Comparison of ENCODE assay signal across 1 cellular context in the genomic region with DNA sequence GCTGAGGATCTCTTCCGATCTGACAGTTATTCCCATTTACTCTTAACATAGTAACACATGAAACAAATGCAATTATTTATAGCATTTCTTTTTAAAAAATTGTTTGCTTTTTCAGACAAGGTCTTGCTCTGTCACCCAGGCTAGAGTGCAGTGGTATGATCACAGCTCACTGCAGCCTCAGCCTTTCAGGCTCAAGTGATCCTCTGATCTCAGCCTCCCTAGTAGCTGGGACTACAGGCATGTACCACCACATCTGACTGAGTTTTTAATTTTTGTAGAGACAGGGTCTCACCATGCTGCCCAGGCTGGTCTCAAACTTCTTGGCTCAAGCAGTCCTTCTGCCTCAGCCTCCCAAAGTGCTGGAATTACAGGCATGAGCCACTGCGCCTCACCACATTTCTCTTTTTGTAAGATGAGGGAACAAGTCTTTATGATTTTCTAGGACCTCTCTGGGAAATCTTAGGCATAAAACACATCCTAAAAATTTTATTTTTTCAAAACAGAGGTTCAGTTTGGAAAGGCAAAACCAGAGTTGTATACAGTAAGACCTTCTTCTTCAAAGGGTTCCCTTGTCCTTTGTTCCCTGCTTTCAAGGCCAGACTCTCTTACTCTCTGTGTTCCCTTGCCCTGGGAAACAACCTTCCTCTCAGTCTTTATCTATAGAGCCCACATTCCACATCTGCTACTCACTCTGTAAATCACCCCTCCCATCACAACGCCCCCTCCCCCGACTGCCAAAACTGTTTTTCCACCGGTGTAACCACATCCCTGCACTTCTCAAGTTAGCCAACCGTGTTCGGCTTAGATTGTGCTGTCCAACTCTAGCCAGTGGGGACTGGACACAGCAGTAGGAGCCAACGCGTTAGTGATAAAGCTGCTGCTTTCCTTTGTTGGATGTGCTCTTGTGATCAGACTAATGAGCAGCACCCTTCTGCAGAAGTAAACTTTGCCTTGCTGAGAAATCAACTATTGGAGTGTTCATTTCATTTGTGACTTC.
A peak's percentile ranks its signal among the peaks of the same experiment; 100 is the strongest.
TF ChIP-seq lines count a peak whose summit lies in the region.

No MANE protein-coding gene starts in this region.

TF ChIP-seq in HepG2, 621 proteins besides CTCF, POLR2A, EP300 and RAD21 (continued from another document and continues in another):
- TF ChIP-seq, protein P1, sequence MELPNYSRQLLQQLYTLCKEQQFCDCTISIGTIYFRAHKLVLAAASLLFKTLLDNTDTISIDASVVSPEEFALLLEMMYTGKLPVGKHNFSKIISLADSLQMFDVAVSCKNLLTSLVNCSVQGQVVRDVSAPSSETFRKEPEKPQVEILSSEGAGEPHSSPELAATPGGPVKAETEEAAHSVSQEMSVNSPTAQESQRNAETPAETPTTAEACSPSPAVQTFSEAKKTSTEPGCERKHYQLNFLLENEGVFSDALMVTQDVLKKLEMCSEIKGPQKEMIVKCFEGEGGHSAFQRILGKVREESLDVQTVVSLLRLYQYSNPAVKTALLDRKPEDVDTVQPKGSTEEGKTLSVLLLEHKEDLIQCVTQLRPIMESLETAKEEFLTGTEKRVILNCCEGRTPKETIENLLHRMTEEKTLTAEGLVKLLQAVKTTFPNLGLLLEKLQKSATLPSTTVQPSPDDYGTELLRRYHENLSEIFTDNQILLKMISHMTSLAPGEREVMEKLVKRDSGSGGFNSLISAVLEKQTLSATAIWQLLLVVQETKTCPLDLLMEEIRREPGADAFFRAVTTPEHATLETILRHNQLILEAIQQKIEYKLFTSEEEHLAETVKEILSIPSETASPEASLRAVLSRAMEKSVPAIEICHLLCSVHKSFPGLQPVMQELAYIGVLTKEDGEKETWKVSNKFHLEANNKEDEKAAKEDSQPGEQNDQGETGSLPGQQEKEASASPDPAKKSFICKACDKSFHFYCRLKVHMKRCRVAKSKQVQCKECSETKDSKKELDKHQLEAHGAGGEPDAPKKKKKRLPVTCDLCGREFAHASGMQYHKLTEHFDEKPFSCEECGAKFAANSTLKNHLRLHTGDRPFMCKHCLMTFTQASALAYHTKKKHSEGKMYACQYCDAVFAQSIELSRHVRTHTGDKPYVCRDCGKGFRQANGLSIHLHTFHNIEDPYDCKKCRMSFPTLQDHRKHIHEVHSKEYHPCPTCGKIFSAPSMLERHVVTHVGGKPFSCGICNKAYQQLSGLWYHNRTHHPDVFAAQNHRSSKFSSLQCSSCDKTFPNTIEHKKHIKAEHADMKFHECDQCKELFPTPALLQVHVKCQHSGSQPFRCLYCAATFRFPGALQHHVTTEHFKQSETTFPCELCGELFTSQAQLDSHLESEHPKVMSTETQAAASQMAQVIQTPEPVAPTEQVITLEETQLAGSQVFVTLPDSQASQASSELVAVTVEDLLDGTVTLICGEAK (IDR thresholded peaks at IDR 0.05): no peak
- TF ChIP-seq, protein P1 (CRISPR knock-in tag; IDR thresholded peaks at IDR 0.05): no peak
- no peak for TF ChIP-seq ZNF674 (CRISPR knock-in tag; IDR thresholded peaks at IDR 0.05; ENCODE audit: low read depth)
- no peak for TF ChIP-seq NR3C1 (CRISPR knock-in tag; IDR thresholded peaks at IDR 0.05)
- TF ChIP-seq, protein P2, sequence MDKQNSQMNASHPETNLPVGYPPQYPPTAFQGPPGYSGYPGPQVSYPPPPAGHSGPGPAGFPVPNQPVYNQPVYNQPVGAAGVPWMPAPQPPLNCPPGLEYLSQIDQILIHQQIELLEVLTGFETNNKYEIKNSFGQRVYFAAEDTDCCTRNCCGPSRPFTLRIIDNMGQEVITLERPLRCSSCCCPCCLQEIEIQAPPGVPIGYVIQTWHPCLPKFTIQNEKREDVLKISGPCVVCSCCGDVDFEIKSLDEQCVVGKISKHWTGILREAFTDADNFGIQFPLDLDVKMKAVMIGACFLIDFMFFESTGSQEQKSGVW (CRISPR knock-in tag; IDR thresholded peaks at IDR 0.05; ENCODE audit: borderline replicate concordance): no peak
- TF ChIP-seq, protein P3, sequence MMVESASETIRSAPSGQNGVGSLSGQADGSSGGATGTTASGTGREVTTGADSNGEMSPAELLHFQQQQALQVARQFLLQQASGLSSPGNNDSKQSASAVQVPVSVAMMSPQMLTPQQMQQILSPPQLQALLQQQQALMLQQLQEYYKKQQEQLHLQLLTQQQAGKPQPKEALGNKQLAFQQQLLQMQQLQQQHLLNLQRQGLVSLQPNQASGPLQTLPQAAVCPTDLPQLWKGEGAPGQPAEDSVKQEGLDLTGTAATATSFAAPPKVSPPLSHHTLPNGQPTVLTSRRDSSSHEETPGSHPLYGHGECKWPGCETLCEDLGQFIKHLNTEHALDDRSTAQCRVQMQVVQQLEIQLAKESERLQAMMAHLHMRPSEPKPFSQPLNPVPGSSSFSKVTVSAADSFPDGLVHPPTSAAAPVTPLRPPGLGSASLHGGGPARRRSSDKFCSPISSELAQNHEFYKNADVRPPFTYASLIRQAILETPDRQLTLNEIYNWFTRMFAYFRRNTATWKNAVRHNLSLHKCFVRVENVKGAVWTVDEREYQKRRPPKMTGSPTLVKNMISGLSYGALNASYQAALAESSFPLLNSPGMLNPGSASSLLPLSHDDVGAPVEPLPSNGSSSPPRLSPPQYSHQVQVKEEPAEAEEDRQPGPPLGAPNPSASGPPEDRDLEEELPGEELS (CRISPR knock-in tag; IDR thresholded peaks at IDR 0.05): peak; percentile 74
- TF ChIP-seq MAFK (conservative IDR thresholded peaks at IDR 0.05 in 1 of 2, IDR thresholded peaks at IDR 0.05 in 1 of 2; ENCODE audit: low read length in 2 of 2): no peak
- no peak for TF ChIP-seq ZNF713 (CRISPR knock-in tag; IDR thresholded peaks at IDR 0.05)
- no peak for TF ChIP-seq HNRNPH1 (optimal IDR thresholded peaks at IDR 0.05; ENCODE audit: low read depth, low read length)
- TF ChIP-seq FOSL1 (CRISPR knock-in tag; IDR thresholded peaks at IDR 0.05; ENCODE audit: borderline replicate concordance): peak; percentile 89
- no peak for TF ChIP-seq CREB1 (IDR thresholded peaks at IDR 0.05)
- TF ChIP-seq CREB1 (CRISPR knock-in tag; IDR thresholded peaks at IDR 0.05): no peak
- TF ChIP-seq, protein P4, sequence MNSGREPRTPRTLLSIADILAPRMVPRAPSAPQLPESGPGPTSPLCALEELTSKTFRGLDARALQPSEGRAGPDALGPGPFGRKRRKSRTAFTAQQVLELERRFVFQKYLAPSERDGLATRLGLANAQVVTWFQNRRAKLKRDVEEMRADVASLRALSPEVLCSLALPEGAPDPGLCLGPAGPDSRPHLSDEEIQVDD (CRISPR knock-in tag; IDR thresholded peaks at IDR 0.05; ENCODE audit: borderline replicate concordance): no peak
- TF ChIP-seq FOXM1 (CRISPR knock-in tag; IDR thresholded peaks at IDR 0.05): no peak
- no peak for TF ChIP-seq HOXD1 (CRISPR knock-in tag; IDR thresholded peaks at IDR 0.05)
- peak; percentile 69; the same call in 1 of the 2 replicates for TF ChIP-seq JUN (CRISPR knock-in tag; IDR thresholded peaks at IDR 0.05)
- no peak for TF ChIP-seq ATRX (CRISPR knock-in tag; IDR thresholded peaks at IDR 0.05; ENCODE audit: borderline replicate concordance)
- no peak for TF ChIP-seq RBM22 (optimal IDR thresholded peaks at IDR 0.05; ENCODE audit: low read length)
- peak; percentile 25; the same call in 1 of the 2 replicates for TF ChIP-seq TBX2 (CRISPR knock-in tag; IDR thresholded peaks at IDR 0.05; ENCODE audit: borderline replicate concordance)
- TF ChIP-seq ZNF547 (CRISPR knock-in tag; IDR thresholded peaks at IDR 0.05): no peak
- no peak for TF ChIP-seq ZSCAN22 (CRISPR knock-in tag; IDR thresholded peaks at IDR 0.05)
- TF ChIP-seq, protein P5, sequence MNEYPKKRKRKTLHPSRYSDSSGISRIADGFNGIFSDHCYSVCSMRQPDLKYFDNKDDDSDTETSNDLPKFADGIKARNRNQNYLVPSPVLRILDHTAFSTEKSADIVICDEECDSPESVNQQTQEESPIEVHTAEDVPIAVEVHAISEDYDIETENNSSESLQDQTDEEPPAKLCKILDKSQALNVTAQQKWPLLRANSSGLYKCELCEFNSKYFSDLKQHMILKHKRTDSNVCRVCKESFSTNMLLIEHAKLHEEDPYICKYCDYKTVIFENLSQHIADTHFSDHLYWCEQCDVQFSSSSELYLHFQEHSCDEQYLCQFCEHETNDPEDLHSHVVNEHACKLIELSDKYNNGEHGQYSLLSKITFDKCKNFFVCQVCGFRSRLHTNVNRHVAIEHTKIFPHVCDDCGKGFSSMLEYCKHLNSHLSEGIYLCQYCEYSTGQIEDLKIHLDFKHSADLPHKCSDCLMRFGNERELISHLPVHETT (CRISPR knock-in tag; conservative IDR thresholded peaks at IDR 0.05): no peak
- TF ChIP-seq RFX1 (IDR thresholded peaks at IDR 0.05): no peak
- TF ChIP-seq JUND (CRISPR knock-in tag; IDR thresholded peaks at IDR 0.05): peak; percentile 66; the same call in 1 of the 2 replicates
- TF ChIP-seq ELF4 (CRISPR knock-in tag; IDR thresholded peaks at IDR 0.05; ENCODE audit: borderline replicate concordance): no peak
- no peak for TF ChIP-seq SMARCC2 (IDR thresholded peaks at IDR 0.05)
- TF ChIP-seq NFIB (CRISPR knock-in tag; IDR thresholded peaks at IDR 0.05; ENCODE audit: borderline replicate concordance): no peak
- TF ChIP-seq ZNF232 (CRISPR knock-in tag; IDR thresholded peaks at IDR 0.05; ENCODE audit: borderline replicate concordance): no peak
- peak; percentile 16 for TF ChIP-seq SKI (IDR thresholded peaks at IDR 0.05; ENCODE audit: partially characterized antibody)
- TF ChIP-seq DNMT1 (CRISPR knock-in tag; IDR thresholded peaks at IDR 0.05): no peak
- no peak for TF ChIP-seq ZNF556 (CRISPR knock-in tag; IDR thresholded peaks at IDR 0.05; ENCODE audit: borderline replicate concordance)
- TF ChIP-seq, protein P6, sequence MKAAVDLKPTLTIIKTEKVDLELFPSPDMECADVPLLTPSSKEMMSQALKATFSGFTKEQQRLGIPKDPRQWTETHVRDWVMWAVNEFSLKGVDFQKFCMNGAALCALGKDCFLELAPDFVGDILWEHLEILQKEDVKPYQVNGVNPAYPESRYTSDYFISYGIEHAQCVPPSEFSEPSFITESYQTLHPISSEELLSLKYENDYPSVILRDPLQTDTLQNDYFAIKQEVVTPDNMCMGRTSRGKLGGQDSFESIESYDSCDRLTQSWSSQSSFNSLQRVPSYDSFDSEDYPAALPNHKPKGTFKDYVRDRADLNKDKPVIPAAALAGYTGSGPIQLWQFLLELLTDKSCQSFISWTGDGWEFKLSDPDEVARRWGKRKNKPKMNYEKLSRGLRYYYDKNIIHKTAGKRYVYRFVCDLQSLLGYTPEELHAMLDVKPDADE (CRISPR knock-in tag; IDR thresholded peaks at IDR 0.05): no peak
- TF ChIP-seq SRSF1 (optimal IDR thresholded peaks at IDR 0.05; ENCODE audit: low read depth, low read length): no peak
- TF ChIP-seq, protein P7, sequence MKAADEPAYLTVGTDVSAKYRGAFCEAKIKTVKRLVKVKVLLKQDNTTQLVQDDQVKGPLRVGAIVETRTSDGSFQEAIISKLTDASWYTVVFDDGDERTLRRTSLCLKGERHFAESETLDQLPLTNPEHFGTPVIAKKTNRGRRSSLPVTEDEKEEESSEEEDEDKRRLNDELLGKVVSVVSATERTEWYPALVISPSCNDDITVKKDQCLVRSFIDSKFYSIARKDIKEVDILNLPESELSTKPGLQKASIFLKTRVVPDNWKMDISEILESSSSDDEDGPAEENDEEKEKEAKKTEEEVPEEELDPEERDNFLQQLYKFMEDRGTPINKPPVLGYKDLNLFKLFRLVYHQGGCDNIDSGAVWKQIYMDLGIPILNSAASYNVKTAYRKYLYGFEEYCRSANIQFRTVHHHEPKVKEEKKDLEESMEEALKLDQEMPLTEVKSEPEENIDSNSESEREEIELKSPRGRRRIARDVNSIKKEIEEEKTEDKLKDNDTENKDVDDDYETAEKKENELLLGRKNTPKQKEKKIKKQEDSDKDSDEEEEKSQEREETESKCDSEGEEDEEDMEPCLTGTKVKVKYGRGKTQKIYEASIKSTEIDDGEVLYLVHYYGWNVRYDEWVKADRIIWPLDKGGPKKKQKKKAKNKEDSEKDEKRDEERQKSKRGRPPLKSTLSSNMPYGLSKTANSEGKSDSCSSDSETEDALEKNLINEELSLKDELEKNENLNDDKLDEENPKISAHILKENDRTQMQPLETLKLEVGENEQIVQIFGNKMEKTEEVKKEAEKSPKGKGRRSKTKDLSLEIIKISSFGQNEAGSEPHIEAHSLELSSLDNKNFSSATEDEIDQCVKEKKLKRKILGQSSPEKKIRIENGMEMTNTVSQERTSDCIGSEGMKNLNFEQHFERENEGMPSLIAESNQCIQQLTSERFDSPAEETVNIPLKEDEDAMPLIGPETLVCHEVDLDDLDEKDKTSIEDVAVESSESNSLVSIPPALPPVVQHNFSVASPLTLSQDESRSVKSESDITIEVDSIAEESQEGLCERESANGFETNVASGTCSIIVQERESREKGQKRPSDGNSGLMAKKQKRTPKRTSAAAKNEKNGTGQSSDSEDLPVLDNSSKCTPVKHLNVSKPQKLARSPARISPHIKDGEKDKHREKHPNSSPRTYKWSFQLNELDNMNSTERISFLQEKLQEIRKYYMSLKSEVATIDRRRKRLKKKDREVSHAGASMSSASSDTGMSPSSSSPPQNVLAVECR (CRISPR knock-in tag; IDR thresholded peaks at IDR 0.05; ENCODE audit: borderline replicate concordance): no peak
- no peak for TF ChIP-seq ZNF619 (CRISPR knock-in tag; IDR thresholded peaks at IDR 0.05)
- no peak for TF ChIP-seq ZNF383 (CRISPR knock-in tag; IDR thresholded peaks at IDR 0.05; ENCODE audit: borderline replicate concordance)
